Comparison of ENCODE assay signal across 11 cellular contexts in the genomic region with DNA sequence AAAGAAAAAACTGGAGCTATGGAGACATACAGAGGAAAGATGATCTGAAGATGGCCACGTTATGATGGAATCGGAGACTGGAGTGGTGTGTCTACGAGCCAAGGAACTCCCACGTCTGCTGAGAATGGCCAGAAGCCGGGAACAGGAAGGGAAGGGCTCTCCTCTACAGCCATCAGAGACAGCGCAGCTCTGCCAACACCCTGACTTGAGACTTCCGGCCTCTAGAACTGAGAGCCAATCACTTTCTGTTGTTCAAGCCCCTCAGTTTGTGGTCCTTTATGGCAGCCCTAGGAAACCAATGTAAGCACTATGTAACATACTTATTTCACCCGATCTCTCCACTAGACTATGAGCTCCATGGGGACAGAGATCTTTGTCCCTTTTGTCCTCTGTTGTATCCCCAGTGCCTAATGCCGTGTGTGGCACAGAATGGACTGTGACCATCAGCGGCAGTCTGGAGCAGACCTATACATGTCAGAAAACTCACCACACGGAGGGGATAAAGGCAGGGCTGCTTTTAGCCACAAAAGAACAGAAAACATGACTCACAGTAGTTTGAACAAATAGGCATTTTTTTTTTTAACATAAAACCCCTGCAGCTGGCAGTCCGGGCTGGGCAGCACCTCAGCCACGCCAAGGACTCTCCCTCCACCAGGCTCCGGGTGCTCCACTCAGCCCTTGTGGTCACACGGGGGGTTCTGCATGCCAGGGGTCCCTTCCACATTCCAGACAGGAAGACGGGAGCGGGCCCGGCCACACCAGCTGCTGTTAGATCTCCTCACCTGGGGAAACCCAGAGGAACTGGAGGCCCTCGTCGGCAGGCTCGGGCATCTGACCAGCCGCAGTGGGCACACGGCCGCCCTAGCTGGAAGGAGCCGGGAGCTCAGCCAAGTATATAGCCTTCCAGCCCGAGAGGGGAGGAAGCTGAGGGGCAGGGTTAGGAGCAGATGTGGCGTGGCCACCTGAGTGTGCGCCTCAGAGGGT. TPM values are rescaled to one million over a fixed set of nuclear protein-coding genes. Genes with fewer than 3 reads are reported as not detected.
DNase-seq lines count a peak whose midpoint lies in the region; ATAC-seq and TF ChIP-seq lines count a peak whose summit lies in the region.
"Had no signal": no experiment of that assay in that cellular context is flagged by ENCODE, and none has a peak within 500 bp of the region (broad histone marks: within the 10 kb centered on the region; RNA-seq: fewer than 3 reads in every experiment).

No MANE protein-coding gene starts in this region.

- CTCF ChIA-PET in CD4-positive, alpha-beta memory T cell (lab: Charles Lee; ENCODE audit: partially characterized antibody) = interaction anchor here (0.9 to 3.0 kb wide), 5 partner anchors 10 to 128 kb away, joined by 3 to 13 read pairs (median 4); no protein-coding TSS in a partner anchor

- no peaks in the 10 kb centered on the region for H3K27me3 ChIP-seq in CD4-positive, alpha-beta memory T cell (ENCODE audit: insufficient read depth, low read length)

- no peaks in the 10 kb centered on the region for H3K9me3 ChIP-seq in CD4-positive, alpha-beta memory T cell (ENCODE audit: control insufficient read depth in 1 of 2, low read length in 2 of 2)

- DNase-seq in CD4-positive, alpha-beta memory T cell = no peak
- DNase-seq in SW480 (ENCODE audit: low spot score) (peak; percentile 38), fibroblast of gingiva (ENCODE audit: low read depth) (peak; percentile 19), osteocyte (ENCODE audit: extremely low spot score, unreplicated experiment) (no peak), T-helper 1 cell (no peak), SIG-M5 treated with dmso at 0.1 percent for 504 hours (lab: John Stamatoyannopoulos, UW; ENCODE audit: unreplicated experiment) (no peak)
- DNase-seq: Kasumi-1; SHP77 treated with DMSO at 0.1 percent for 48 hours; stimulated activated naive CD4-positive, alpha-beta T cell treated with Interleukin-2 at 50 U/mL for 16 hours had no signal

- intact Hi-C loops in CD4-positive, alpha-beta memory T cell (cut with micrococcal nuclease) = no loop called here

- H3K36me3 ChIP-seq in CD4-positive, alpha-beta memory T cell (ENCODE audit: insufficient read depth, low read length) = peaks cover 24% of the 10 kb centered on the region

- peaks cover 0 to 6% (median 2%) of the 10 kb centered on the region in 4 donors for H3K4me1 Mint-ChIP-seq in CD4-positive, alpha-beta memory T cell
- H3K4me1 Mint-ChIP-seq in osteocyte (ENCODE audit: unreplicated experiment) = peaks cover 18% of the 10 kb centered on the region

- no peak for ATAC-seq in GM19455 (IDR thresholded peaks at IDR 0.05; ENCODE audit: unreplicated experiment)
- no peak for ATAC-seq in GM18520 (IDR thresholded peaks at IDR 0.05; ENCODE audit: unreplicated experiment)

- no peak overlapping the region for H3K4me3 ChIP-seq in CD4-positive, alpha-beta memory T cell (ENCODE audit: low read length in 2 of 2)

- H3K4me1 ChIP-seq in CD4-positive, alpha-beta memory T cell (ENCODE audit: insufficient read depth, low read length) = no peaks in the 10 kb centered on the region

- TF ChIP-seq CTCF in osteocyte (IDR thresholded peaks at IDR 0.05) = peak; percentile 7

- H3K4me3 Mint-ChIP-seq in CD4-positive, alpha-beta memory T cell = peak overlapping the region in 6 of 8 donors; percentile 9 to 62 (median 36)
- no peak overlapping the region for H3K4me3 Mint-ChIP-seq in osteocyte (ENCODE audit: unreplicated experiment)

- H3K27ac ChIP-seq in CD4-positive, alpha-beta memory T cell (ENCODE audit: low read depth, low read length) = no peak overlapping the region

- H3K9me3 Mint-ChIP-seq in CD4-positive, alpha-beta memory T cell = no peaks in the 10 kb centered on the region
- H3K9me3 Mint-ChIP-seq in osteocyte (ENCODE audit: unreplicated experiment) = no peaks in the 10 kb centered on the region

- POLR2A ChIA-PET in CD4-positive, alpha-beta memory T cell (lab: Charles Lee; ENCODE audit: partially characterized antibody) = interaction anchor here (0.7 to 1.7 kb wide), 5 partner anchors 8 to 41 kb away, joined by 3 to 4 read pairs (median 3); a partner anchor contains a TSS

- H3K27me3 Mint-ChIP-seq in CD4-positive, alpha-beta memory T cell = no peaks in the 10 kb centered on the region
- no peaks in the 10 kb centered on the region for H3K27me3 Mint-ChIP-seq in osteocyte (ENCODE audit: unreplicated experiment)

- H3K36me3 Mint-ChIP-seq in CD4-positive, alpha-beta memory T cell = peaks cover 16 to 43% of the 10 kb centered on the region in 2 donors
- peaks cover 20% of the 10 kb centered on the region for H3K36me3 Mint-ChIP-seq in osteocyte (ENCODE audit: unreplicated experiment)

- H3K27ac Mint-ChIP-seq in CD4-positive, alpha-beta memory T cell = peak overlapping the region in 6 of 7 donors; percentile 5 to 84 (median 56)
- H3K27ac Mint-ChIP-seq in osteocyte (ENCODE audit: unreplicated experiment) = peak overlapping the region; percentile 83

RNA-seq across cellular contexts. Expression of a gene that starts 16.1 kb away (rescaled TPM):
- total RNA-seq in CD4-positive, alpha-beta memory T cell = 10 to 100 TPM; 17.3 TPM
- polyA plus RNA-seq in CD4-positive, alpha-beta memory T cell = 1 to 10 TPM in 1 of 2 donors, under 1 TPM in 1; 0.28 to 1.2 TPM
- 10.7 and 11.1 TPM in 2 replicates for total RNA-seq in osteocyte

RNA-seq across cellular contexts. Expression of a gene that starts 23.6 kb away (rescaled TPM):
- 100 to 1,000 TPM; 114 to 123 TPM for total RNA-seq in CD4-positive, alpha-beta memory T cell
- 100 to 1,000 TPM; 223 to 322 TPM for polyA plus RNA-seq in CD4-positive, alpha-beta memory T cell
- 102 and 109 TPM in 2 replicates for total RNA-seq in osteocyte

RNA-seq across cellular contexts. Expression of a gene that starts 24.2 kb away (rescaled TPM):
- total RNA-seq in CD4-positive, alpha-beta memory T cell = 10 to 100 TPM; 70.9 to 72.1 TPM
- polyA plus RNA-seq in CD4-positive, alpha-beta memory T cell = 100 to 1,000 TPM; 209 to 229 TPM
- total RNA-seq in osteocyte = 98.8 and 102 TPM in 2 replicates

RNA-seq across cellular contexts. Expression of a gene that starts 24.3 kb away (rescaled TPM):
- total RNA-seq in CD4-positive, alpha-beta memory T cell = 10 to 100 TPM; 19.8 to 20.5 TPM
- polyA plus RNA-seq in CD4-positive, alpha-beta memory T cell = 10 to 100 TPM; 13.3 to 16.0 TPM
- total RNA-seq in osteocyte = 47.8 and 49.5 TPM in 2 replicates

RNA-seq across cellular contexts. Expression of a gene that starts 29.9 kb away (rescaled TPM):
- 100 to 1,000 TPM; 167 to 168 TPM for total RNA-seq in CD4-positive, alpha-beta memory T cell
- 10 to 100 TPM; 62.3 to 96.7 TPM for polyA plus RNA-seq in CD4-positive, alpha-beta memory T cell
- 6.2 and 7.4 TPM in 2 replicates for total RNA-seq in osteocyte

Comparison
In these comparisons a context has a peak if more than half of its experiments do, and no peak if none do; other contexts are left out.
1. DNase-seq: peak in SW480 (single experiment) and fibroblast of gingiva (single experiment); none in CD4-positive, alpha-beta memory T cell (0 of 5), osteocyte (single experiment), T-helper 1 cell (0 of 5) and SIG-M5 treated with dmso at 0.1 percent for 504 hours (single experiment).